27 cellular contexts compared by ENCODE assay signal in genomic region chr6:90417385-90417784, GRCh38.
"Had no signal": no experiment of that assay in that cellular context is flagged by ENCODE, and none has a peak within 500 bp of the region (broad histone marks: within the 10 kb centered on the region; RNA-seq: fewer than 3 reads in every experiment).

No MANE protein-coding gene starts in this region.

- H3K27me3 Mint-ChIP-seq: memory B cell; natural killer cell treated with Interleukin-12 subunit alpha and Interleukin-12 subunit beta and Interleukin-15 and Interleukin-18, amount 100 ng/mL, for 72 hours; stimulated activated naive B cell treated with anti-CD40 and anti-IgM and Interleukin-4, amounts not matched to agents 10 μg/mL and 1 μg/mL and 100 μg/mL, for 72 hours; stimulated activated naive CD8-positive, alpha-beta T cell treated with anti-CD3 and anti-CD28 coated beads, Interleukin-15, Interleukin-2, amounts not matched to agents 100 ng/mL and 50 ng/mL, for 24 hours had no signal

- H3K4me3 ChIP-seq: coronary artery, esophagus squamous epithelium, left lung, lower lobe of right lung, mucosa of descending colon, sigmoid colon, thoracic aorta, tibial nerve, upper lobe of left lung had no signal

- H3K9me3 ChIP-seq: esophagus squamous epithelium, left lung, lower lobe of right lung, mucosa of descending colon, neutrophil, sigmoid colon, thoracic aorta, tibial nerve, upper lobe of left lung had no signal

- H3K36me3 Mint-ChIP-seq: memory B cell; mesothelial cell of epicardium; natural killer cell treated with Interleukin-12 subunit alpha and Interleukin-12 subunit beta and Interleukin-15 and Interleukin-18, amount 100 ng/mL, for 72 hours; stimulated activated naive B cell treated with anti-CD40 and anti-IgM and Interleukin-4, amounts not matched to agents 10 μg/mL and 1 μg/mL and 100 μg/mL, for 72 hours had no signal

- H3K27me3 ChIP-seq: sigmoid colon, tibial nerve, upper lobe of left lung had no signal

- DNase-seq: dermis blood vessel endothelial cell; effector memory CD8-positive, alpha-beta T cell; erythroblast; esophagus squamous epithelium; foreskin melanocyte; glutamatergic neuron; kidney; left lung; lower lobe of right lung; mucosa of descending colon; naive B cell; sigmoid colon; stimulated activated naive B cell treated with anti-CD40 and anti-IgM and Interleukin-4, amounts not matched to agents 10 μg/mL and 1 μg/mL and 100 μg/mL, for 72 hours; upper lobe of left lung had no signal

- FAIRE-seq: endometrium, kidney, urothelium cell line had no signal

- ATAC-seq: effector memory CD8-positive, alpha-beta T cell; left lung; lower lobe of right lung; mucosa of descending colon; natural killer cell treated with Interleukin-12 subunit alpha and Interleukin-12 subunit beta and Interleukin-15 and Interleukin-18, amount 100 ng/mL, for 72 hours; stimulated activated naive B cell treated with anti-CD40 and anti-IgM and Interleukin-4, amounts not matched to agents 10 μg/mL and 1 μg/mL and 100 μg/mL, for 72 hours had no signal

- H3K9me3 Mint-ChIP-seq: memory B cell; mesothelial cell of epicardium; naive B cell; stimulated activated naive B cell treated with anti-CD40 and anti-IgM and Interleukin-4, amounts not matched to agents 10 μg/mL and 1 μg/mL and 100 μg/mL, for 72 hours had no signal

- H3K27ac ChIP-seq: coronary artery, esophagus squamous epithelium, left lung, lower lobe of right lung, neutrophil, parathyroid adenoma, sigmoid colon, thoracic aorta, tibial nerve, upper lobe of left lung had no signal

- H3K36me3 ChIP-seq: esophagus squamous epithelium, left lung, lower lobe of right lung, neutrophil, sigmoid colon, thoracic aorta, tibial nerve, upper lobe of left lung had no signal

- H3K27ac Mint-ChIP-seq: effector memory CD8-positive, alpha-beta T cell; memory B cell; mesothelial cell of epicardium; natural killer cell treated with Interleukin-12 subunit alpha and Interleukin-12 subunit beta and Interleukin-15 and Interleukin-18, amount 100 ng/mL, for 72 hours; progenitor cell of endocrine pancreas; stimulated activated naive B cell treated with anti-CD40 and anti-IgM and Interleukin-4, amounts not matched to agents 10 μg/mL and 1 μg/mL and 100 μg/mL, for 72 hours; stimulated activated naive CD8-positive, alpha-beta T cell treated with anti-CD3 and anti-CD28 coated beads, Interleukin-15, Interleukin-2, amounts not matched to agents 100 ng/mL and 50 ng/mL, for 24 hours had no signal

- H3K4me3 Mint-ChIP-seq: effector memory CD8-positive, alpha-beta T cell; memory B cell; mesothelial cell of epicardium; naive B cell; natural killer cell treated with Interleukin-12 subunit alpha and Interleukin-12 subunit beta and Interleukin-15 and Interleukin-18, amount 100 ng/mL, for 72 hours; neural crest cell; stimulated activated naive B cell treated with anti-CD40 and anti-IgM and Interleukin-4, amounts not matched to agents 10 μg/mL and 1 μg/mL and 100 μg/mL, for 72 hours; stimulated activated naive CD8-positive, alpha-beta T cell treated with anti-CD3 and anti-CD28 coated beads, Interleukin-15, Interleukin-2, amounts not matched to agents 100 ng/mL and 50 ng/mL, for 24 hours had no signal
